In genomic region chr14:53106768-53107167, GRCh38 we compare ENCODE assay signal across 22 cellular contexts.
"Had no signal": no experiment of that assay in that cellular context is flagged by ENCODE, and none has a peak within 500 bp of the region (broad histone marks: within the 10 kb centered on the region; RNA-seq: fewer than 3 reads in every experiment).

No MANE protein-coding gene starts in this region.

- H3K36me3 ChIP-seq: esophagus squamous epithelium, lower lobe of right lung, ovary, sigmoid colon, stomach, thyroid gland, vagina had no signal

- H3K4me3 Mint-ChIP-seq: natural killer cell; stimulated activated effector memory CD8-positive, alpha-beta T cell treated with anti-CD3 and anti-CD28 coated beads, Interleukin-12 subunit alpha, Interleukin-12 subunit beta, amount 100 ng/mL, for 72 hours had no signal

- DNase-seq: dermis blood vessel endothelial cell; effector memory CD4-positive, alpha-beta T cell; esophagus squamous epithelium; foreskin melanocyte; head of caudate nucleus; left ventricle myocardium superior; lower lobe of right lung; natural killer cell; occipital lobe; ovary; posterior cingulate gyrus; psoas muscle; right cardiac atrium; sigmoid colon; stimulated activated CD4-positive, alpha-beta T cell treated with anti-CD3 and anti-CD28 coated beads, Interleukin-2, amount 100 ng/mL, for 24 hours; stimulated activated CD4-positive, alpha-beta T cell treated with anti-CD3 and anti-CD28 coated beads, Interleukin-4, amount 100 ng/mL, for 24 hours; stimulated activated naive CD4-positive, alpha-beta T cell treated with Interleukin-2 at 50 U/mL for 16 hours; stomach; thyroid gland; trophoblast cell had no signal

- H3K9me3 Mint-ChIP-seq: natural killer cell; stimulated activated effector memory CD8-positive, alpha-beta T cell treated with anti-CD3 and anti-CD28 coated beads, Interleukin-12 subunit alpha, Interleukin-12 subunit beta, amount 100 ng/mL, for 72 hours had no signal

- H3K9me3 ChIP-seq: lower lobe of right lung, ovary, psoas muscle, thyroid gland, vagina had no signal

- H3K4me3 ChIP-seq: esophagus squamous epithelium, lower lobe of right lung, ovary, psoas muscle, sigmoid colon, stomach, thyroid gland, vagina had no signal

- H3K27me3 ChIP-seq: esophagus squamous epithelium, ovary, sigmoid colon, stomach, thyroid gland, vagina had no signal

- H3K4me1 ChIP-seq: esophagus squamous epithelium, lower lobe of right lung, psoas muscle, stomach, thyroid gland, vagina had no signal

- ATAC-seq: left ventricle myocardium superior; lower lobe of right lung; natural killer cell; psoas muscle; right cardiac atrium; stimulated activated effector memory CD8-positive, alpha-beta T cell treated with anti-CD3 and anti-CD28 coated beads, Interleukin-12 subunit alpha, Interleukin-12 subunit beta, amount 100 ng/mL, for 72 hours had no signal

- H3K27ac ChIP-seq: esophagus squamous epithelium, lower lobe of right lung, ovary, psoas muscle, sigmoid colon, stomach, thyroid gland, vagina had no signal

- H3K27ac Mint-ChIP-seq: stimulated activated effector memory CD8-positive, alpha-beta T cell treated with anti-CD3 and anti-CD28 coated beads, Interleukin-12 subunit alpha, Interleukin-12 subunit beta, amount 100 ng/mL, for 72 hours had no signal
